ENCODE assay signal across 29 cellular contexts in the genomic region with DNA sequence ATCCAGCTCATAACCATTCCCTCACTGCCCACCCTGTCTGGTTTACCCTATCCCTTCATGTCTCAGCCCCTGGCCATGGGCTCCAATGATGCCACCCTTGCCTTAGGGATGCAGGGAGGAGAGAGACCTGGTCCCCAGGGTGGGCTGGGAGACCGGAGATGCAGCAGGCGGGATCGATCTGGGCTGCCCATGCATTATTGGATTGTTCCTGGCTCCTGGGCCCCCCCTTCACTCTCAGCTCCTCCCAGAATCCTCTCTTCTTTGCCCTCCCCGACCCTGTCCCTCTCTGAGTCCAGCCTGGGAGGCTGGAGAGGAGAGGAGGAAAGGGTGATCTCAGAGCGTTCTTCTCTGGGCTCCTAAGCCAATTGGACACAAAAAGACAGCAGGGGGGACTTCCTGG. TPM values are rescaled to one million over a fixed set of nuclear protein-coding genes. Genes with fewer than 3 reads are reported as not detected.
"Had no signal": no experiment of that assay in that cellular context is flagged by ENCODE, and none has a peak within 500 bp of the region (broad histone marks: within the 10 kb centered on the region; RNA-seq: fewer than 3 reads in every experiment).

No MANE protein-coding gene starts in this region.

- H3K27me3 Mint-ChIP-seq: activated naive CD8-positive, alpha-beta T cell had no signal

- H3K36me3 ChIP-seq: brain microvascular endothelial cell, cardiac muscle cell had no signal

- H3K4me3 Mint-ChIP-seq: activated naive CD4-positive, alpha-beta T cell treated with anti-CD3 and anti-CD28 coated beads for 36 hours; activated naive CD8-positive, alpha-beta T cell; activated T-cell treated with anti-CD3 and anti-CD28 coated beads, Interleukin-2, amount 50 U/mL, for 4 hours had no signal

- H3K9me3 Mint-ChIP-seq: activated naive CD4-positive, alpha-beta T cell treated with anti-CD3 and anti-CD28 coated beads for 36 hours; activated T-cell treated with anti-CD3 and anti-CD28 coated beads, Interleukin-2, amount 50 U/mL, for 4 hours had no signal

- H3K4me3 ChIP-seq: cardiac muscle cell, K562, SK-N-MC had no signal

- H3K36me3 Mint-ChIP-seq: activated naive CD8-positive, alpha-beta T cell had no signal

- H3K27me3 ChIP-seq: cardiac muscle cell had no signal

- DNase-seq: activated CD4-positive, alpha-beta T cell treated with anti-CD3 and anti-CD28 coated beads for 4 hours; activated CD4-positive, alpha-beta T cell treated with anti-CD3 and anti-CD28 coated beads, Interleukin-2, amount 50 U/mL, for 48 hours; activated CD8-positive, alpha-beta memory T cell treated with anti-CD3 and anti-CD28 coated beads for 24 hours; activated gamma-delta T cell; activated naive CD4-positive, alpha-beta T cell treated with anti-CD3 and anti-CD28 coated beads for 36 hours; activated T-cell treated with anti-CD3 and anti-CD28 coated beads, Interleukin-2, amount 50 U/mL, for 4 hours; brain microvascular endothelial cell; cerebellar nuclear complex; Karpas-422; NCI-H1105 treated with DMSO at 0.1 percent for 48 hours; NCI-H1436 treated with DMSO at 0.1 percent for 48 hours; NCI-H187 treated with DMSO at 0.1 percent for 48 hours; NCI-H2171; NCI-H2227 treated with DMSO at 0.1 percent for 48 hours; NCI-H446 treated with DMSO at 0.1 percent for 48 hours; NCI-H524 treated with DMSO at 0.1 percent for 48 hours; NCI-H748 treated with DMSO at 0.1 percent for 48 hours; OCI-M1; RPMI8226; T-helper 1 cell had no signal

- H3K27ac ChIP-seq: brain microvascular endothelial cell, cardiac muscle cell, SK-N-MC had no signal

- H3K27ac Mint-ChIP-seq: activated naive CD4-positive, alpha-beta T cell treated with anti-CD3 and anti-CD28 coated beads for 36 hours; activated naive CD8-positive, alpha-beta T cell had no signal

- ATAC-seq: activated CD4-positive, CD25-positive, alpha-beta regulatory T cell treated with anti-CD3 and anti-CD28 coated beads, Interleukin-2, amount 50 U/mL, for 24 hours; activated T-cell treated with anti-CD3 and anti-CD28 coated beads, Interleukin-2, amount 50 U/mL, for 4 hours; K562; Panc1; Right ventricle myocardium inferior had no signal

RNA-seq across cellular contexts. Expression of a gene that starts 5.8 kb away (rescaled TPM):
- total RNA-seq: Right ventricle myocardium inferior had no signal
- polyA plus RNA-seq: cardiac muscle cell had no signal

RNA-seq across cellular contexts. Expression of a gene that starts 29.4 kb away (rescaled TPM):
- total RNA-seq: activated naive CD4-positive, alpha-beta T cell treated with anti-CD3 and anti-CD28 coated beads for 36 hours; activated T-cell treated with anti-CD3 and anti-CD28 coated beads, Interleukin-2, amount 50 U/mL, for 4 hours; Right ventricle myocardium inferior; T-helper 2 cell treated with Interferon-gamma antibody and Interleukin-4, amounts not matched to agents 100 ng/mL and 5 ng/mL, for 36 hours had no signal
- polyA plus RNA-seq: adipose tissue, K562 had no signal

RNA-seq across cellular contexts. Expression of a gene that starts 30.2 kb away (rescaled TPM):
- total RNA-seq: activated naive CD4-positive, alpha-beta T cell treated with anti-CD3 and anti-CD28 coated beads for 36 hours; activated T-cell treated with anti-CD3 and anti-CD28 coated beads, Interleukin-2, amount 50 U/mL, for 4 hours; Right ventricle myocardium inferior; T-helper 2 cell treated with Interferon-gamma antibody and Interleukin-4, amounts not matched to agents 100 ng/mL and 5 ng/mL, for 36 hours had no signal

RNA-seq across cellular contexts. Expression of a gene that starts 31.3 kb away (rescaled TPM):
- total RNA-seq: activated naive CD4-positive, alpha-beta T cell treated with anti-CD3 and anti-CD28 coated beads for 36 hours; activated T-cell treated with anti-CD3 and anti-CD28 coated beads, Interleukin-2, amount 50 U/mL, for 4 hours; Right ventricle myocardium inferior; T-helper 2 cell treated with Interferon-gamma antibody and Interleukin-4, amounts not matched to agents 100 ng/mL and 5 ng/mL, for 36 hours had no signal
- polyA plus RNA-seq: adipose tissue had no signal

RNA-seq across cellular contexts. Expression of a gene that starts 31.7 kb away (rescaled TPM):
- total RNA-seq: T-helper 2 cell treated with Interferon-gamma antibody and Interleukin-4, amounts not matched to agents 100 ng/mL and 5 ng/mL, for 36 hours had no signal
